In genomic region chr7:93030605-93031225, GRCh38 we compare ENCODE assay signal across 26 cellular contexts.
"Had no signal": no experiment of that assay in that cellular context is flagged by ENCODE, and none has a peak within 500 bp of the region (broad histone marks: within the 10 kb centered on the region; RNA-seq: fewer than 3 reads in every experiment).

No MANE protein-coding gene starts in this region.

- H3K36me3 Mint-ChIP-seq: type B pancreatic cell had no signal

- H2AFZ ChIP-seq: parathyroid adenoma had no signal

- H3K36me3 ChIP-seq: colonic mucosa, gastroesophageal sphincter, left ventricle myocardium inferior, lower lobe of right lung, right lobe of liver, suprapubic skin, thyroid gland had no signal

- FAIRE-seq: endothelial cell of umbilical vein, kidney, urothelium cell line had no signal

- H3K4me3 ChIP-seq: colonic mucosa, gastroesophageal sphincter, left ventricle myocardium inferior, lower lobe of right lung, psoas muscle, right lobe of liver, suprapubic skin, thyroid gland had no signal

- H3K4me1 Mint-ChIP-seq: naive B cell, nephron had no signal

- H3K9ac ChIP-seq: parathyroid adenoma had no signal

- H3K9me3 ChIP-seq: colonic mucosa, right lobe of liver, suprapubic skin, thyroid gland had no signal

- H3K4me1 ChIP-seq: colonic mucosa, gastroesophageal sphincter, left ventricle myocardium inferior, lower lobe of right lung, parathyroid adenoma, psoas muscle, right lobe of liver, thyroid gland had no signal

- H3K4me3 Mint-ChIP-seq: naive B cell, nephron, type B pancreatic cell had no signal

- H3K27ac ChIP-seq: colonic mucosa, gastroesophageal sphincter, left ventricle myocardium inferior, lower lobe of right lung, parathyroid adenoma, psoas muscle, right lobe of liver, suprapubic skin, thyroid gland had no signal

- H3K27ac Mint-ChIP-seq: naive B cell, nephron, type B pancreatic cell had no signal

- H3K27me3 ChIP-seq: colonic mucosa, gastroesophageal sphincter, right lobe of liver, suprapubic skin, thyroid gland had no signal

- H3K79me2 ChIP-seq: parathyroid adenoma had no signal

- DNase-seq: colonic mucosa; dermis blood vessel endothelial cell; erythroblast; foreskin fibroblast; glutamatergic neuron; kidney; left cardiac atrium; left ventricle myocardium inferior; lower lobe of right lung; mesenchymal stem cell; midbrain; naive B cell; occipital lobe; psoas muscle; retina; right lobe of liver; stimulated activated CD4-positive, alpha-beta T cell treated with anti-CD3 and anti-CD28 coated beads, Interleukin-2, amount 100 ng/mL, for 24 hours; stimulated activated naive CD4-positive, alpha-beta T cell treated with Interleukin-2 at 50 U/mL for 16 hours; thyroid gland had no signal
